21 cellular contexts compared by ENCODE assay signal in genomic region chr21:43114491-43114890, GRCh38. TPM values are rescaled to one million over a fixed set of nuclear protein-coding genes. Genes with fewer than 3 reads are reported as not detected.
"Had no signal": no experiment of that assay in that cellular context is flagged by ENCODE, and none has a peak within 500 bp of the region (broad histone marks: within the 10 kb centered on the region; RNA-seq: fewer than 3 reads in every experiment).

No MANE protein-coding gene starts in this region.

RNA-seq across cellular contexts. Expression of gene CRYAA, which starts 54.3 kb away (rescaled TPM):
- total RNA-seq: activated naive CD4-positive, alpha-beta T cell treated with anti-CD3 and anti-CD28 coated beads for 36 hours; activated naive CD4-positive, alpha-beta T cell treated with anti-CD3 and anti-CD28 coated beads, Interleukin-2, amount 50 U/mL, for 72 hours; activated naive CD8-positive, alpha-beta T cell treated with anti-CD3 and anti-CD28 coated beads for 36 hours; activated naive CD8-positive, alpha-beta T cell treated with anti-CD3 and anti-CD28 coated beads, Interleukin-2, amount 10 ng/mL, durations not matched to agents 7 days and 5 days; activated T-cell treated with anti-CD3 and anti-CD28 coated beads, Interleukin-2, amount 50 U/mL, for 4 hours; activated T-cell treated with anti-CD3 and anti-CD28 coated beads, Interleukin-2, amount 50 U/mL, for 72 hours; activated T-helper 1 cell treated with anti-CD3 and anti-CD28 coated beads, Interleukin-12 subunit alpha, Interleukin-12 subunit beta, Interleukin-2, Interleukin-4 antibody, amounts not matched to agents 30 ng/mL and 10 ng/mL and 1 ng/mL, durations not matched to agents 14 hours and 24 hours and 36 hours; activated T-helper 17 cell treated with anti-CD3 and anti-CD28 coated beads, Interleukin-2, amount 50 U/mL, for 72 hours; activated T-helper 2 cell treated with anti-CD3 and anti-CD28 coated beads, Interferon-gamma antibody, Interleukin-2, Interleukin-4, amounts not matched to agents 10 μg/mL and 5 μg/mL and 100 μg/mL, durations not matched to agents 14 hours and 24 hours and 36 hours; adrenal gland; aorta; ascending aorta; astrocyte; body of pancreas; breast epithelium; bronchial epithelial cell; cardiac muscle cell; cardiac septum; cerebellum; chondrocyte had no signal
- polyA plus RNA-seq: adipose tissue, adrenal gland, aorta, cardiac muscle cell had no signal
